8 cellular contexts compared by ENCODE assay signal in the genomic region with DNA sequence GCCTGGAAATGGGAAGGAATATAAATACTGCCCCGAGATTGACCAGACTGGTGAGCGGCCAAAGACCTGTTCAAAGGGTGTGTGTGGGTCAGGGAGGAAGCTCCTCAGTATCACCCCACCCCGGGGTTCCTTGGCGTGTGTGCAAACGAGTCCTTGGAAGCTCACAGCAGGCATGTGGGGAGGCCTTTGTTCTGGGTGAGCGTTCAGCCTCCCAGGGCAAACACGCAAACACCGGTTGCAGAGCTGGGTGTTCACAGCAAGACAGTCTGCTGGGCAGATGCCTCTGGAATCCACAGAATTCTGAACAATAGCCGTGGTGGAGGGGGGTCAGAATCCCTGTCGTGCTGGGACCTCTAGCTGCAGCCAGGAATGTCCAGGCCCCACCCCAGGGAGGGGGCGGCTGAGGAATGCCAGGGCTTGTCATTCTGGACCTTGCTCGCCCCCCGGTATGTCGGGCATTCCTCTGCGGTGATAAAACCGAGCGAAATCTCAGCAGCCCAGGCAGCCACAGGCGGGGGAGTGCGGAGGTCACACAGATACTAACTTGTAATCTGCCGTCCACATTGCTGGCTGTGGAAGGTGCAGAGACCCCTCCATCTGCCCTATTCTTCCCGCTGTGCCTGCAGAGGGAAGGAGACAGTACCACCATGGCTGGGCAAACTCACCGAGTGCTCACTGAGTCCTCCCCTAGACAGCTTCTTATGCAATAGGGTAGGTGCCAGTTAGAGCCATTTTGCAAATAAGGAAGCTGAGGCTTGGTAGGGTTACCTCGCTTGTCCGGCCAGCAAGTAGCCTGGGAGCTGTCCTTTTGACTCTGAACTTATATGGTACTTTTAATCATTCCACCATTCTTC. TPM values are rescaled to one million over a fixed set of nuclear protein-coding genes. Genes with fewer than 3 reads are reported as not detected.
DNase-seq lines count a peak whose midpoint lies in the region; ATAC-seq and TF ChIP-seq lines count a peak whose summit lies in the region.
"Not testable (repeated sequence)": the region's sequence is repeated elsewhere in the genome, so short reads cannot be mapped to it uniquely, and the experiment has no call there.

No MANE protein-coding gene starts in this region.

- H3K27ac Mint-ChIP-seq in activated naive CD8-positive, alpha-beta T cell treated with anti-CD3 and anti-CD28 coated beads, Interleukin-2, amount 50 U/mL, for 24 hours: peak overlapping the region; percentile 87
- peak overlapping the region; percentile 100 for H3K27ac Mint-ChIP-seq in stimulated activated effector memory CD8-positive, alpha-beta T cell treated with anti-CD3 and anti-CD28 coated beads, Interleukin-12 subunit alpha, Interleukin-12 subunit beta, amount 100 ng/mL, for 72 hours

- H3K36me3 ChIP-seq in BJ (ENCODE audit: control insufficient read depth, insufficient read depth, low read length); HEK293 (ENCODE audit: control insufficient read depth in 2 of 2, insufficient read depth in 1 of 2, low read length in 2 of 2); esophagus squamous epithelium: not testable (repeated sequence)

- H3K9me3 ChIP-seq in HEK293 (ENCODE audit: control insufficient read depth, insufficient read depth, low read depth, low read length); esophagus squamous epithelium: not testable (repeated sequence)

- intact Hi-C loops in esophagus squamous epithelium (cut with DNase I): loop anchor here (2.0 kb wide), 1 partner anchor 92 kb away; no protein-coding TSS in a partner anchor

- CTCF ChIA-PET in BJ (lab: Yijun Ruan, JAX): interaction anchor here (0.7 to 4.4 kb wide), 31 partner anchors 10 to 341 kb away, joined by 3 to 172 read pairs (median 4); a partner anchor contains a TSS
- CTCF ChIA-PET in HEK293 (lab: Yijun Ruan, JAX): interaction anchor here (0.6 to 5.8 kb wide), 34 partner anchors 10 to 284 kb away, joined by 3 to 173 read pairs (median 4); a partner anchor contains a TSS

- H3K4me3 ChIP-seq in BJ (ENCODE audit: low read depth, low read length); HEK293 (ENCODE audit: low read depth, low read length); esophagus squamous epithelium: not testable (repeated sequence)

- not testable (repeated sequence) for H3K27me3 ChIP-seq in BJ (ENCODE audit: control insufficient read depth, insufficient read depth, low read length)
- peaks cover 0 to 32% (median 0%) of the 10 kb centered on the region in 4 donors for H3K27me3 ChIP-seq in esophagus squamous epithelium

- TF ChIP-seq CTCF in BJ (IDR thresholded peaks at IDR 0.05; ENCODE audit: insufficient read depth, low read depth, low read length); HEK293 (tag by site-specific recombination; IDR thresholded peaks at IDR 0.05); esophagus squamous epithelium (IDR thresholded peaks at IDR 0.05): not testable (repeated sequence)

- WGBS in esophagus squamous epithelium, 2 donors: 57 to 80% methylated on average over 6 to 14 of the region's 24 CpGs

- not testable (repeated sequence) for H3K27ac ChIP-seq in HEK293 (ENCODE audit: extremely low read depth, low read depth, low read length)
- peak overlapping the region in 3 of 4 donors; percentile 23 to 41 (median 36) for H3K27ac ChIP-seq in esophagus squamous epithelium

- peaks cover 34% of the 10 kb centered on the region for H3K36me3 Mint-ChIP-seq in activated naive CD8-positive, alpha-beta T cell treated with anti-CD3 and anti-CD28 coated beads, Interleukin-2, amount 50 U/mL, for 24 hours (ENCODE audit: low read depth)
- H3K36me3 Mint-ChIP-seq in stimulated activated effector memory CD8-positive, alpha-beta T cell treated with anti-CD3 and anti-CD28 coated beads, Interleukin-12 subunit alpha, Interleukin-12 subunit beta, amount 100 ng/mL, for 72 hours: peaks cover 55% of the 10 kb centered on the region

- peak overlapping the region; percentile 29 for H3K4me3 Mint-ChIP-seq in activated naive CD8-positive, alpha-beta T cell treated with anti-CD3 and anti-CD28 coated beads, Interleukin-2, amount 50 U/mL, for 24 hours
- peak overlapping the region; percentile 99 for H3K4me3 Mint-ChIP-seq in stimulated activated effector memory CD8-positive, alpha-beta T cell treated with anti-CD3 and anti-CD28 coated beads, Interleukin-12 subunit alpha, Interleukin-12 subunit beta, amount 100 ng/mL, for 72 hours

- POLR2A ChIA-PET in BJ (lab: Charles Lee) (interaction anchor here (1.1 kb wide), 1 partner anchor 92 kb away, joined by 4 read pairs; no protein-coding TSS in a partner anchor), HEK293 (lab: Yijun Ruan, JAX) (interaction anchor here (0.9 to 4.2 kb wide), 7 partner anchors 10 to 91 kb away, joined by 3 to 55 read pairs (median 9); no protein-coding TSS in a partner anchor)

- DNase-seq in BJ (ENCODE audit: low read depth): peak; percentile 70
- peak; percentile 14 for DNase-seq in NCI-H345 (lab: John Stamatoyannopoulos, UW)
- DNase-seq in T1000 (lab: John Stamatoyannopoulos, UW): peak; percentile 8
- not testable (repeated sequence) for DNase-seq in activated naive CD8-positive, alpha-beta T cell treated with anti-CD3 and anti-CD28 coated beads, Interleukin-2, amount 50 U/mL, for 24 hours; esophagus squamous epithelium (lab: John Stamatoyannopoulos, UW); stimulated activated effector memory CD8-positive, alpha-beta T cell treated with anti-CD3 and anti-CD28 coated beads, Interleukin-12 subunit alpha, Interleukin-12 subunit beta, amount 100 ng/mL, for 72 hours (ENCODE audit: low spot score in 2 of 2)
- peak; percentile 55 for DNase-seq in mucosa of gallbladder (ENCODE audit: low spot score)

- H3K4me1 ChIP-seq in HEK293 (ENCODE audit: control insufficient read depth, insufficient read depth, low read length): not testable (repeated sequence)
- H3K4me1 ChIP-seq in esophagus squamous epithelium: peaks cover 6 to 68% (median 14%) of the 10 kb centered on the region in 3 donors

- not testable (repeated sequence) for TF ChIP-seq POLR2A in esophagus squamous epithelium (IDR thresholded peaks at IDR 0.05)

- not testable (repeated sequence) for H3K27me3 Mint-ChIP-seq in activated naive CD8-positive, alpha-beta T cell treated with anti-CD3 and anti-CD28 coated beads, Interleukin-2, amount 50 U/mL, for 24 hours

- peaks cover 63% of the 10 kb centered on the region for H3K4me1 Mint-ChIP-seq in activated naive CD8-positive, alpha-beta T cell treated with anti-CD3 and anti-CD28 coated beads, Interleukin-2, amount 50 U/mL, for 24 hours
- H3K4me1 Mint-ChIP-seq in stimulated activated effector memory CD8-positive, alpha-beta T cell treated with anti-CD3 and anti-CD28 coated beads, Interleukin-12 subunit alpha, Interleukin-12 subunit beta, amount 100 ng/mL, for 72 hours: peaks cover 59% of the 10 kb centered on the region

- ATAC-seq in activated naive CD8-positive, alpha-beta T cell treated with anti-CD3 and anti-CD28 coated beads, Interleukin-2, amount 50 U/mL, for 24 hours; stimulated activated effector memory CD8-positive, alpha-beta T cell treated with anti-CD3 and anti-CD28 coated beads, Interleukin-12 subunit alpha, Interleukin-12 subunit beta, amount 100 ng/mL, for 72 hours: not testable (repeated sequence)

- H3K9me3 Mint-ChIP-seq in activated naive CD8-positive, alpha-beta T cell treated with anti-CD3 and anti-CD28 coated beads, Interleukin-2, amount 50 U/mL, for 24 hours; stimulated activated effector memory CD8-positive, alpha-beta T cell treated with anti-CD3 and anti-CD28 coated beads, Interleukin-12 subunit alpha, Interleukin-12 subunit beta, amount 100 ng/mL, for 72 hours: not testable (repeated sequence)

TF ChIP-seq in HEK293, 187 proteins besides CTCF, POLR2A, EP300 and RAD21:
- peak; percentile 52; the same call in 1 of the 2 replicates for TF ChIP-seq HOXD13 (CRISPR knock-in tag; IDR thresholded peaks at IDR 0.05; ENCODE audit: borderline replicate concordance)
- 0 out of 2 replicates have a peak, but pooled peaks have one; percentile 15 for TF ChIP-seq ZFHX2 (tag by site-specific recombination; conservative IDR thresholded peaks at IDR 0.05)
- peak; percentile 80 for TF ChIP-seq ZIC2 (tag by site-specific recombination; IDR thresholded peaks at IDR 0.05)

RNA-seq across cellular contexts. Expression of a gene that starts 1.3 kb away (rescaled TPM):
- 39.2 and 60.2 TPM in 2 replicates for polyA plus RNA-seq in BJ (2011; rRNA removed)
- polyA minus RNA-seq in BJ (2011; rRNA and poly(A)+ RNA removed): 41.0 and 64.7 TPM in 2 replicates
- total RNA-seq in esophagus squamous epithelium (100 to 1,000 TPM in 3 of 4 donors, 10 to 100 TPM in 1; 75.3 to 179 (median 145) TPM), mucosa of gallbladder (9.4 TPM)
